ENCODE assay signal across 13 cellular contexts in the genomic region with DNA sequence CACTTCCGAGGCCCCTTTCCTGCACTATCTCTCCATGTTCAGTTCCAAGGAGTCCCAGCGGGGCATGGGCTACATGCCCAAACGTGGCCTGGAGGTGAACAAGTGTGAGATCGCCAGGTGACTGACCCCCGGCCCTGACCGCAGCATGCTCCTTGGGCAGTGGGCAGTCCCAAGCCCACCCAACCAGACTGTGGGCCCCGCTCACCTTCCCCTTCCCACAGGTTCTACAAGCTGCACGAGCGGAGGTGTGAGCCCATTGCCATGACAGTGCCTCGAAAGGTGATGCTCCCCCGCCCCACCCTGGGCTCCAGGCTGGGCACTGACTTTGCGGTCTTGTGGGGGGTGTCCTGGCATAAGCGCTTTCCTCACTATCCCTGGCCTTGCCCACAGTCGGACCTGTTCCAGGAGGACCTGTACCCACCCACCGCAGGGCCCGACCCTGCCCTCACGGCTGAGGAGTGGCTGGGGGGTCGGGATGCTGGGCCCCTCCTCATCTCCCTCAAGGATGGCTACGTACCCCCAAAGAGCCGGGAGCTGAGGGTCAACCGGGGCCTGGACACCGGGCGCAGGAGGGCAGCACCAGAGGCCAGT. TPM values are rescaled to one million over a fixed set of nuclear protein-coding genes. Genes with fewer than 3 reads are reported as not detected.
A peak's percentile ranks its signal among the peaks of the same experiment; 100 is the strongest.
DNase-seq lines count a peak whose midpoint lies in the region; ATAC-seq, FAIRE-seq and TF ChIP-seq lines count a peak whose summit lies in the region.
"Had no signal": no experiment of that assay in that cellular context is flagged by ENCODE, and none has a peak within 500 bp of the region (broad histone marks: within the 10 kb centered on the region; RNA-seq: fewer than 3 reads in every experiment).

No MANE protein-coding gene starts in this region.

- H3K9me3 Mint-ChIP-seq in activated CD4-positive, alpha-beta T cell treated with anti-CD3 and anti-CD28 coated beads, Interleukin-2, amount 10 ng/mL, durations not matched to agents 7 days and 5 days, result no peaks in the 10 kb centered on the region
- no peaks in the 10 kb centered on the region for H3K9me3 Mint-ChIP-seq in activated CD8-positive, alpha-beta memory T cell treated with anti-CD3 and anti-CD28 coated beads, Interleukin-2, amount 10 ng/mL, durations not matched to agents 7 days and 5 days (ENCODE audit: low read depth)
- peaks cover 0 to 5% (median 0%) of the 10 kb centered on the region in 11 donors for H3K9me3 Mint-ChIP-seq in naive thymus-derived CD4-positive, alpha-beta T cell
- H3K9me3 Mint-ChIP-seq: neural progenitor cell had no signal

- ATAC-seq in activated CD8-positive, alpha-beta memory T cell treated with anti-CD3 and anti-CD28 coated beads, Interleukin-2, amount 10 ng/mL, durations not matched to agents 7 days and 5 days, result no peak
- ATAC-seq in naive thymus-derived CD4-positive, alpha-beta T cell, result no peak

- peaks cover 44% of the 10 kb centered on the region for H3K36me3 Mint-ChIP-seq in activated CD4-positive, alpha-beta T cell treated with anti-CD3 and anti-CD28 coated beads, Interleukin-2, amount 10 ng/mL, durations not matched to agents 7 days and 5 days (ENCODE audit: low read depth)
- H3K36me3 Mint-ChIP-seq in activated CD8-positive, alpha-beta memory T cell treated with anti-CD3 and anti-CD28 coated beads, Interleukin-2, amount 10 ng/mL, durations not matched to agents 7 days and 5 days, result peaks cover 43% of the 10 kb centered on the region
- peaks cover 4 to 38% (median 21%) of the 10 kb centered on the region in 5 donors for H3K36me3 Mint-ChIP-seq in naive thymus-derived CD4-positive, alpha-beta T cell
- H3K36me3 Mint-ChIP-seq: neural progenitor cell had no signal

- no peaks in the 10 kb centered on the region for H3K9me3 ChIP-seq in naive thymus-derived CD4-positive, alpha-beta T cell (ENCODE audit: control insufficient read depth in 2 of 3, low read length in 3 of 3)
- H3K9me3 ChIP-seq: upper lobe of left lung had no signal

- FAIRE-seq in D721Med (lab: Jason Lieb, UNC), result no peak
- FAIRE-seq: GM19239 had no signal

- CTCF ChIA-PET in activated CD4-positive, alpha-beta T cell treated with anti-CD3 and anti-CD28 coated beads, Interleukin-2, amount 10 ng/mL, durations not matched to agents 7 days and 5 days (lab: Charles Lee), result interaction anchor here (1.1 to 2.3 kb wide), 3 partner anchors 63 to 222 kb away, joined by 3 to 6 read pairs (median 3); a partner anchor contains a TSS
- CTCF ChIA-PET in activated CD8-positive, alpha-beta memory T cell treated with anti-CD3 and anti-CD28 coated beads, Interleukin-2, amount 10 ng/mL, durations not matched to agents 7 days and 5 days (lab: Charles Lee), result interaction anchor here (0.8 to 1.3 kb wide), 2 partner anchors 96 to 194 kb away, joined by 3 read pairs; a partner anchor contains a TSS
- CTCF ChIA-PET in naive thymus-derived CD4-positive, alpha-beta T cell (lab: Charles Lee), result interaction anchor here (0.6 kb wide), 1 partner anchor 318 kb away, joined by 3 read pairs; no protein-coding TSS in a partner anchor

- DNase-seq in activated CD4-positive, alpha-beta T cell treated with anti-CD3 and anti-CD28 coated beads, Interleukin-2, amount 10 ng/mL, durations not matched to agents 7 days and 5 days, result no peak
- DNase-seq in activated CD4-positive, alpha-beta T cell treated with anti-CD3 and anti-CD28 coated beads, Interleukin-2, amount 50 U/mL, for 1 hour, result no peak
- peak; percentile 44 for DNase-seq in activated CD8-positive, alpha-beta memory T cell treated with anti-CD3 and anti-CD28 coated beads, Interleukin-2, amount 10 ng/mL, durations not matched to agents 7 days and 5 days
- no peak for DNase-seq in naive thymus-derived CD4-positive, alpha-beta T cell
- DNase-seq in Ammon's horn (ENCODE audit: low spot score) (no peak), erythroblast (lab: John Stamatoyannopoulos, UW) (no peak), D721Med (ENCODE audit: insufficient read length, low spot score) (no peak)
- DNase-seq: T1000 had no signal

- peaks cover 20 to 28% of the 10 kb centered on the region in 2 donors for H3K4me1 ChIP-seq in naive thymus-derived CD4-positive, alpha-beta T cell (ENCODE audit: control insufficient read depth in 2 of 2, insufficient read depth in 2 of 2, low read length in 2 of 2)

- no peaks in the 10 kb centered on the region for H3K27me3 ChIP-seq in naive thymus-derived CD4-positive, alpha-beta T cell (ENCODE audit: control insufficient read depth in 2 of 2, insufficient read depth in 2 of 2, low read length in 2 of 2)
- H3K27me3 ChIP-seq: brain microvascular endothelial cell, upper lobe of left lung had no signal

- TF ChIP-seq CTCF in D721Med (IDR thresholded peaks at IDR 0.05; ENCODE audit: insufficient read depth, missing control alignments), result no peak

- H3K27me3 Mint-ChIP-seq in activated CD4-positive, alpha-beta T cell treated with anti-CD3 and anti-CD28 coated beads, Interleukin-2, amount 10 ng/mL, durations not matched to agents 7 days and 5 days, result no peaks in the 10 kb centered on the region
- H3K27me3 Mint-ChIP-seq in activated CD8-positive, alpha-beta memory T cell treated with anti-CD3 and anti-CD28 coated beads, Interleukin-2, amount 10 ng/mL, durations not matched to agents 7 days and 5 days, result no peaks in the 10 kb centered on the region
- no peaks in the 10 kb centered on the region for H3K27me3 Mint-ChIP-seq in naive thymus-derived CD4-positive, alpha-beta T cell

- H3K4me1 Mint-ChIP-seq in activated CD4-positive, alpha-beta T cell treated with anti-CD3 and anti-CD28 coated beads, Interleukin-2, amount 10 ng/mL, durations not matched to agents 7 days and 5 days, result peaks cover 15% of the 10 kb centered on the region
- peaks cover 16% of the 10 kb centered on the region for H3K4me1 Mint-ChIP-seq in activated CD8-positive, alpha-beta memory T cell treated with anti-CD3 and anti-CD28 coated beads, Interleukin-2, amount 10 ng/mL, durations not matched to agents 7 days and 5 days
- peaks cover 7 to 23% (median 14%) of the 10 kb centered on the region in 7 donors for H3K4me1 Mint-ChIP-seq in naive thymus-derived CD4-positive, alpha-beta T cell

- H3K4me3 Mint-ChIP-seq in activated CD4-positive, alpha-beta T cell treated with anti-CD3 and anti-CD28 coated beads, Interleukin-2, amount 10 ng/mL, durations not matched to agents 7 days and 5 days, result peak overlapping the region; percentile 99
- H3K4me3 Mint-ChIP-seq in activated CD8-positive, alpha-beta memory T cell treated with anti-CD3 and anti-CD28 coated beads, Interleukin-2, amount 10 ng/mL, durations not matched to agents 7 days and 5 days, result peak overlapping the region; percentile 100
- H3K4me3 Mint-ChIP-seq in naive thymus-derived CD4-positive, alpha-beta T cell, result peak overlapping the region in 6 of 10 donors; percentile 27 to 98 (median 48)
- H3K4me3 Mint-ChIP-seq: neural progenitor cell had no signal

- no peak overlapping the region for H3K4me3 ChIP-seq in naive thymus-derived CD4-positive, alpha-beta T cell (ENCODE audit: low read length)
- H3K4me3 ChIP-seq: neural progenitor cell had no signal

- intact Hi-C loops in naive thymus-derived CD4-positive, alpha-beta T cell (cut with micrococcal nuclease), result no loop called here

- TF ChIP-seq POLR2A in GM19193 (IDR thresholded peaks at IDR 0.05; ENCODE audit: extremely low read depth, insufficient read depth, insufficient read length) (peak; percentile 15), erythroblast (IDR thresholded peaks at IDR 0.05; ENCODE audit: low read length) (no peak)

- H3K36me3 ChIP-seq in naive thymus-derived CD4-positive, alpha-beta T cell (ENCODE audit: control insufficient read depth in 2 of 3, insufficient read depth in 3 of 3, low read length in 3 of 3), result peaks cover 9 to 35% (median 26%) of the 10 kb centered on the region in 3 experiments
- H3K36me3 ChIP-seq: brain microvascular endothelial cell, neural progenitor cell had no signal

- POLR2A ChIA-PET in activated CD4-positive, alpha-beta T cell treated with anti-CD3 and anti-CD28 coated beads, Interleukin-2, amount 10 ng/mL, durations not matched to agents 7 days and 5 days (lab: Charles Lee), result interaction anchor here (1.5 kb wide), 1 partner anchor 45 kb away, joined by 4 read pairs; no protein-coding TSS in a partner anchor
- POLR2A ChIA-PET in naive thymus-derived CD4-positive, alpha-beta T cell (lab: Charles Lee), result interaction anchor here (1.4 to 7.7 kb wide), 4 partner anchors 9 to 110 kb away, joined by 3 to 216 read pairs (median 74); a partner anchor contains a TSS

- peak overlapping the region; percentile 60 for H3K27ac Mint-ChIP-seq in activated CD4-positive, alpha-beta T cell treated with anti-CD3 and anti-CD28 coated beads, Interleukin-2, amount 10 ng/mL, durations not matched to agents 7 days and 5 days
- H3K27ac Mint-ChIP-seq in activated CD8-positive, alpha-beta memory T cell treated with anti-CD3 and anti-CD28 coated beads, Interleukin-2, amount 10 ng/mL, durations not matched to agents 7 days and 5 days, result peak overlapping the region; percentile 79
- H3K27ac Mint-ChIP-seq in naive thymus-derived CD4-positive, alpha-beta T cell, result peak overlapping the region in 5 of 9 donors; percentile 23 to 96 (median 60)
- H3K27ac Mint-ChIP-seq: neural progenitor cell had no signal

- peak overlapping the region; percentile 85 for H3K27ac ChIP-seq in naive thymus-derived CD4-positive, alpha-beta T cell (ENCODE audit: low read depth, low read length)
- H3K27ac ChIP-seq: brain microvascular endothelial cell, neural progenitor cell had no signal

RNA-seq across cellular contexts. Expression of a gene that starts 4.7 kb away (rescaled TPM):
- total RNA-seq in activated CD4-positive, alpha-beta T cell treated with anti-CD3 and anti-CD28 coated beads, Interleukin-2, amount 10 ng/mL, durations not matched to agents 7 days and 5 days, result 1,000 to 10,000 TPM; 1,809 to 1,847 TPM
- total RNA-seq in activated CD8-positive, alpha-beta memory T cell treated with anti-CD3 and anti-CD28 coated beads, Interleukin-2, amount 10 ng/mL, durations not matched to agents 7 days and 5 days, result 1,000 to 10,000 TPM; 1,639 to 1,875 TPM
- total RNA-seq in naive thymus-derived CD4-positive, alpha-beta T cell, result 1,000 to 10,000 TPM in 1 of 5 experiments, 100 to 1,000 TPM in 4; 609 to 1,666 (median 826) TPM
- polyA plus RNA-seq in naive thymus-derived CD4-positive, alpha-beta T cell, result 1,000 to 10,000 TPM; 1,289 to 1,601 TPM

RNA-seq across cellular contexts. Expression of a gene that starts 5.4 kb away (rescaled TPM):
- total RNA-seq in activated CD4-positive, alpha-beta T cell treated with anti-CD3 and anti-CD28 coated beads, Interleukin-2, amount 10 ng/mL, durations not matched to agents 7 days and 5 days, result 100 to 1,000 TPM; 136 to 141 TPM
- total RNA-seq in activated CD8-positive, alpha-beta memory T cell treated with anti-CD3 and anti-CD28 coated beads, Interleukin-2, amount 10 ng/mL, durations not matched to agents 7 days and 5 days, result 100 to 1,000 TPM; 210 to 238 TPM
- 100 to 1,000 TPM in 1 of 5 experiments, 10 to 100 TPM in 4; 51.3 to 173 (median 69.8) TPM for total RNA-seq in naive thymus-derived CD4-positive, alpha-beta T cell
- 100 to 1,000 TPM; 168 to 205 TPM for polyA plus RNA-seq in naive thymus-derived CD4-positive, alpha-beta T cell

RNA-seq across cellular contexts. Expression of a gene that starts 5.6 kb away (rescaled TPM):
- 10 to 100 TPM; 54.1 to 95.0 TPM for total RNA-seq in activated CD4-positive, alpha-beta T cell treated with anti-CD3 and anti-CD28 coated beads, Interleukin-2, amount 10 ng/mL, durations not matched to agents 7 days and 5 days
- 100 to 1,000 TPM; 109 to 121 TPM for total RNA-seq in activated CD8-positive, alpha-beta memory T cell treated with anti-CD3 and anti-CD28 coated beads, Interleukin-2, amount 10 ng/mL, durations not matched to agents 7 days and 5 days
- total RNA-seq in naive thymus-derived CD4-positive, alpha-beta T cell, result 10 to 100 TPM; 41.8 to 84.5 (median 49.5) TPM
- polyA plus RNA-seq in naive thymus-derived CD4-positive, alpha-beta T cell, result 10 to 100 TPM; 36.4 to 40.0 TPM

RNA-seq across cellular contexts. Expression of a gene that starts 11.0 kb away (rescaled TPM):
- 10 to 100 TPM; 37.5 to 38.1 TPM for total RNA-seq in activated CD4-positive, alpha-beta T cell treated with anti-CD3 and anti-CD28 coated beads, Interleukin-2, amount 10 ng/mL, durations not matched to agents 7 days and 5 days
- 10 to 100 TPM; 23.4 to 29.6 TPM for total RNA-seq in activated CD8-positive, alpha-beta memory T cell treated with anti-CD3 and anti-CD28 coated beads, Interleukin-2, amount 10 ng/mL, durations not matched to agents 7 days and 5 days
- 10 to 100 TPM; 25.3 to 34.8 (median 32.8) TPM for total RNA-seq in naive thymus-derived CD4-positive, alpha-beta T cell
- polyA plus RNA-seq in naive thymus-derived CD4-positive, alpha-beta T cell, result 1 to 10 TPM in 1 of 2 donors, under 1 TPM in 1; 0.51 to 1.1 TPM

Comparison
In these comparisons a context has a peak if more than half of its experiments do, and no peak if none do; other contexts are left out.
1. H3K4me3 Mint-ChIP-seq: peak in every context shown above with its lines; median percentile 100 in activated CD8-positive, alpha-beta memory T cell treated with anti-CD3 and anti-CD28 coated beads, Interleukin-2, amount 10 ng/mL, durations not matched to agents 7 days and 5 days; 99 in activated CD4-positive, alpha-beta T cell treated with anti-CD3 and anti-CD28 coated beads, Interleukin-2, amount 10 ng/mL, durations not matched to agents 7 days and 5 days; 48 in naive thymus-derived CD4-positive, alpha-beta T cell.